Comparison of ENCODE assay signal across 9 cellular contexts in genomic region chr2:113551637-113552317, GRCh38. TPM values are rescaled to one million over a fixed set of nuclear protein-coding genes. Genes with fewer than 3 reads are reported as not detected.
DNase-seq lines count a peak whose midpoint lies in the region; ATAC-seq lines count a peak whose summit lies in the region.
"Not testable (repeated sequence)": the region's sequence is repeated elsewhere in the genome, so short reads cannot be mapped to it uniquely, and the experiment has no call there.
"Had no signal": no experiment of that assay in that cellular context is flagged by ENCODE, and none has a peak within 500 bp of the region (broad histone marks: within the 10 kb centered on the region; RNA-seq: fewer than 3 reads in every experiment).

No MANE protein-coding gene starts in this region.

- not testable (repeated sequence) for H3K4me1 Mint-ChIP-seq in activated naive CD4-positive, alpha-beta T cell treated with anti-CD3 and anti-CD28 coated beads, Interleukin-2, amount 50 U/mL, for 24 hours

- H3K4me3 Mint-ChIP-seq in activated naive CD4-positive, alpha-beta T cell treated with anti-CD3 and anti-CD28 coated beads, Interleukin-2, amount 50 U/mL, for 24 hours: peak overlapping the region; percentile 65

- ATAC-seq in GM21381 (IDR thresholded peaks at IDR 0.05; ENCODE audit: unreplicated experiment) (peak; percentile 63), HG02973 (IDR thresholded peaks at IDR 0.05; ENCODE audit: unreplicated experiment) (peak; percentile 59), left lobe of liver (peak; percentile 57)

- H3K4me3 ChIP-seq in MG63: not testable (repeated sequence)

- H3K9me3 Mint-ChIP-seq in activated naive CD4-positive, alpha-beta T cell treated with anti-CD3 and anti-CD28 coated beads, Interleukin-2, amount 50 U/mL, for 24 hours: not testable (repeated sequence)

- H3K27me3 Mint-ChIP-seq in activated naive CD4-positive, alpha-beta T cell treated with anti-CD3 and anti-CD28 coated beads, Interleukin-2, amount 50 U/mL, for 24 hours: not testable (repeated sequence)

- H3K36me3 Mint-ChIP-seq in activated naive CD4-positive, alpha-beta T cell treated with anti-CD3 and anti-CD28 coated beads, Interleukin-2, amount 50 U/mL, for 24 hours: not testable (repeated sequence)

- not testable (repeated sequence) for H3K36me3 ChIP-seq in MG63

- not testable (repeated sequence) for H3K9me3 ChIP-seq in MG63

- H3K27me3 ChIP-seq in MG63: not testable (repeated sequence)

- peak; percentile 15 for DNase-seq in CMK (ENCODE audit: low read depth)
- peak; percentile 16 for DNase-seq in MG63
- peak; percentile 54 for DNase-seq in activated CD4-positive, alpha-beta T cell treated with anti-CD3 and anti-CD28 coated beads, Interleukin-2, amount 50 U/mL, for 1 hour
- DNase-seq in left lobe of liver (ENCODE audit: low spot score): not testable (repeated sequence)
- peak; percentile 40 for DNase-seq in stimulated activated CD8-positive, alpha-beta memory T cell treated with anti-CD3 and anti-CD28 coated beads, Interleukin-12 subunit alpha, Interleukin-12 subunit beta, amount 100 ng/mL, for 4 hours (ENCODE audit: low read depth)

- not testable (repeated sequence) for H3K27ac Mint-ChIP-seq in activated naive CD4-positive, alpha-beta T cell treated with anti-CD3 and anti-CD28 coated beads, Interleukin-2, amount 50 U/mL, for 24 hours

RNA-seq across cellular contexts. Expression of gene FOXD4L1, which starts 53.3 kb away (rescaled TPM):
- not detected in 2 replicates for total RNA-seq in MG63 (2014; rRNA removed; shearing (Covaris generic); ENCODE audit: low replicate concordance)
- 0.10 TPM for total RNA-seq in left lobe of liver
- total RNA-seq: endothelial cell of umbilical vein had no signal
